27 cellular contexts compared by ENCODE assay signal in the genomic region with DNA sequence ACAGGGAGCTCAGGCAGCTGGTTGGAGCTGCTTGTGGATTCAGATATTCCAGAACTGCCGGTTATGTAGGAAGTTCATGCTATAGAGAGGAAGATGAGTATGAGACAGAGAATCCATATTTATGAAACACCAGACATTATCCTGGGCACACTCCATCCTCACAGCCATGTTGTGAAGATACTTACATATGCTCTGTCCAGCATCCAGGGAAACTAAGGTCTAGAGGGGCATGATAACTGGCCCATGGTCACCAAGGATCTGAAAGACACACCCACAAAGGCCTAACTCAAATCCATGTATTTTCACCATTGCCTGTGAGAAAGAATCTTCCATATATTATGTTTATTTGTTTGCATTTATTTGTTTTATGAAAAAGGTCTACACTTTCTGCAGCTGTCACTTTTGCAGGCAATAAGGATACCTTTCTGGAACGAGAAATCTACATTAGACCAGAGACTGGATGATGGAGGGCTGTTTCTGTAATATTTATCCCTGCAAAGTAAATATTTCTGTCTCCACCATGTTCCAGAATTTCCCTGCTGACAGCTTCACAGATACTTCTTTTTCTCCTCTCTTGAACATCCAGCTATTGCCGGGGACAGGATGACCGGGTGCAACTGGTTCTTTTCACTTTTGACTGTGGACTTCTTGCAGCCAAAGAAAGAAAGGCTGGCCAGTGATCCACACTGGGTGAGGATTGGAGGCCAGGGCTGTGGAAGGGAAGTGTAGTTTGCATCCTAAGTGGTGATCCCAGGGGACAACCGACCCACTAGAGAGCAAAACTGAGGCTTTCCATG.
"Had no signal": no experiment of that assay in that cellular context is flagged by ENCODE, and none has a peak within 500 bp of the region (broad histone marks: within the 10 kb centered on the region; RNA-seq: fewer than 3 reads in every experiment).

No MANE protein-coding gene starts in this region.

- H3K9me3 ChIP-seq: left lung, lower lobe of right lung, mucosa of descending colon, psoas muscle, right atrium auricular region, right lobe of liver, stomach, suprapubic skin, thoracic aorta, tibial artery, uterus had no signal

- H3K27me3 ChIP-seq: left lung, right atrium auricular region, right lobe of liver, stomach, suprapubic skin, tibial artery, uterus had no signal

- H3K36me3 ChIP-seq: left lung, lower lobe of right lung, right atrium auricular region, right lobe of liver, stomach, suprapubic skin, thoracic aorta, tibial artery, uterus had no signal

- H3K9ac ChIP-seq: parathyroid adenoma had no signal

- H3K4me3 ChIP-seq: left lung, lower lobe of right lung, mucosa of descending colon, psoas muscle, right atrium auricular region, right lobe of liver, skin epidermis, stomach, suprapubic skin, thoracic aorta, tibial artery, uterus had no signal

- ATAC-seq: left colon; left lung; lower lobe of right lung; mucosa of descending colon; naive thymus-derived CD8-positive, alpha-beta T cell; psoas muscle; right lobe of liver; stimulated activated naive B cell treated with anti-CD40 and anti-IgM and Interleukin-4, amounts not matched to agents 10 μg/mL and 1 μg/mL and 100 μg/mL, for 72 hours; stimulated activated naive CD8-positive, alpha-beta T cell treated with anti-CD3 and anti-CD28 coated beads, Interleukin-15, Interleukin-2, amounts not matched to agents 100 U/mL and 50 U/mL, for 24 hours had no signal

- DNase-seq: hippocampal formation; immature natural killer cell; kidney; left colon; left lung; lower lobe of right lung; mammary epithelial cell; mesenchymal stem cell; mucosa of descending colon; naive thymus-derived CD8-positive, alpha-beta T cell; nucleus accumbens; psoas muscle; right lobe of liver; stimulated activated CD4-positive, alpha-beta T cell treated with anti-CD3 and anti-CD28 coated beads, Interleukin-12 subunit alpha, Interleukin-12 subunit beta, amount 100 ng/mL, for 4 hours; stimulated activated CD4-positive, alpha-beta T cell treated with anti-CD3 and anti-CD28 coated beads, Interleukin-15, amount 100 ng/mL, for 24 hours; stimulated activated CD4-positive, alpha-beta T cell treated with anti-CD3 and anti-CD28 coated beads, Interleukin-2, amount 100 ng/mL, for 24 hours; stimulated activated CD4-positive, alpha-beta T cell treated with anti-CD3 and anti-CD28 coated beads, Interleukin-4, amount 100 ng/mL, for 1 hour; stimulated activated naive B cell treated with anti-CD40 and anti-IgM and Interleukin-4, amounts not matched to agents 10 μg/mL and 1 μg/mL and 100 μg/mL, for 72 hours; stimulated activated naive CD8-positive, alpha-beta T cell treated with anti-CD3 and anti-CD28 coated beads, Interleukin-15, Interleukin-2, amounts not matched to agents 100 U/mL and 50 U/mL, for 24 hours; stomach; tibial artery; uterus had no signal

- H3K27ac ChIP-seq: left lung, lower lobe of right lung, parathyroid adenoma, psoas muscle, right atrium auricular region, right lobe of liver, skin epidermis, suprapubic skin, thoracic aorta had no signal

- H3K4me1 ChIP-seq: parathyroid adenoma, psoas muscle, uterus had no signal
